8 cellular contexts compared by ENCODE assay signal in the genomic region with DNA sequence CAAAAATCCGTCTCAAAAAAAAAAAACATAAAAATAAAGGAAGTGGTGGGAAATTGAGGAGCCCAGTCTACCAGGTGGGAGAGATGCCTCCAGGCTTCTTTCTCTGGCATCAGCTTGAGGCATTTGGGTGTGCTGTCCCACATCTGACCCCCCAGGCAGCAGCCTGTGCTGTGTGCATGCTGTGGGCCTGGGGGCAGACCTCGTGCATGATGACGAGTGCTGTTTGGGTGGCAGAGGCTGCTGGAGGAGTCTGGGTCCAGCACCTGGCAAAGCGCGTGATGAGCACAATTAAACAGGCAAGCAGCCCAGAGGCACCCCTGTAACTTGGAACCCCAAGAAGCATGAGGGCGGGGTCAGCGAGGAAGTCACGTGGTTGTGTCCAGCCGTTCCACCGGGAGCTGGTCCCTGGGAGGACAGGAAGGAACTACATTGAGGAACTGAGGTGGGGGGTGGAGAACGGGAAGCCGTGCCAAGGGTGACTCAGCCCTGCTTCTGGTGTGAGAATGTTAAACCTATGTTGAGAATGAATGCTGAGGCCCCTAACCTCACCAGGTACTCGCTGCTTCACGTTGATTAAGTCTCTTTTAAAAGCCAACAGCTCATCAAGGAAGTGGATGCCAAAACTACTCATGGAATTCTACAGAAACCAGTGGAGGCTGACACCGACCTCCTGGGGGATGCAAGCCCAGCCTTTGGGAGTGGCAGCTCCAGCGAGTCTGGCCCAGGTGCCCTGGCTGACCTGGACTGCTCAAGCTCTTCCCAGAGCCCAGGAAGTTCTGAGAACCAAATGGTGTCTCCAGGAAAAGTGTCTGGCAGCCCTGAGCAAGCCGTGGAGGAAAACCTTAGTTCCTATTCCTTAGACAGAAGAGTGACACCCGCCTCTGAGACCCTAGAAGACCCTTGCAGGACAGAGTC. TPM values are rescaled to one million over a fixed set of nuclear protein-coding genes. Genes with fewer than 3 reads are reported as not detected.
DNase-seq lines count a peak whose midpoint lies in the region; ATAC-seq, FAIRE-seq and TF ChIP-seq lines count a peak whose summit lies in the region.

No MANE protein-coding gene starts in this region.

- ATAC-seq in RWPE2 (ENCODE audit: low read depth): peak; percentile 88

- TF ChIP-seq POLR2A in esophagus squamous epithelium (IDR thresholded peaks at IDR 0.05) (no peak), GM12891 (IDR thresholded peaks at IDR 0.05; ENCODE audit: low read depth, low read length) (no peak)

- 22% methylated on average over 11 of the region's 18 CpGs for WGBS in esophagus squamous epithelium, 2 donors

- H3K4me1 ChIP-seq in RWPE2 (ENCODE audit: insufficient read depth, poor library complexity, severe bottlenecking): peaks cover 31% of the 10 kb centered on the region
- peaks cover 31 to 53% (median 40%) of the 10 kb centered on the region in 3 donors for H3K4me1 ChIP-seq in esophagus squamous epithelium

- peaks cover 84% of the 10 kb centered on the region for H3K36me3 ChIP-seq in RWPE2 (ENCODE audit: low read depth)
- peaks cover 0 to 37% (median 5%) of the 10 kb centered on the region in 3 donors for H3K36me3 ChIP-seq in esophagus squamous epithelium

- H3K9me3 ChIP-seq in RWPE2 (ENCODE audit: severe bottlenecking) (no peaks in the 10 kb centered on the region), esophagus squamous epithelium (no peaks in the 10 kb centered on the region)

- no peak for TF ChIP-seq CTCF in RWPE2 (IDR thresholded peaks at IDR 0.05; ENCODE audit: poor library complexity, severe bottlenecking)
- no peak for TF ChIP-seq CTCF in esophagus squamous epithelium (IDR thresholded peaks at IDR 0.05)

- FAIRE-seq in GM12891 (lab: Jason Lieb, UNC): no peak

- intact Hi-C loops in esophagus squamous epithelium (cut with DNase I): loop anchor here (5.0 kb wide), 1 partner anchor 35 kb away; no protein-coding TSS in a partner anchor

- peak; percentile 58 for DNase-seq in GM03348 (ENCODE audit: low spot score)
- DNase-seq in RWPE2 (ENCODE audit: low spot score): peak; percentile 93
- DNase-seq in esophagus squamous epithelium (lab: John Stamatoyannopoulos, UW): no peak
- peak; percentile 78 for DNase-seq in pulmonary artery endothelial cell (ENCODE audit: low read depth, low spot score)
- no peak for DNase-seq in GM12891 (ENCODE audit: insufficient read length, low spot score)
- DNase-seq in HuH-7.5 (ENCODE audit: low spot score): no peak
- DNase-seq in epidermal melanocyte (ENCODE audit: insufficient read length, low spot score): no peak
- no peak for DNase-seq in central memory CD4-positive, alpha-beta T cell

- H3K27ac ChIP-seq in RWPE2 (ENCODE audit: poor library complexity, severe bottlenecking): peak overlapping the region; percentile 97
- peak overlapping the region; percentile 60 to 86 (median 76) for H3K27ac ChIP-seq in esophagus squamous epithelium

- H3K4me3 ChIP-seq in RWPE2 (ENCODE audit: severe bottlenecking) (no peak overlapping the region), esophagus squamous epithelium (peak overlapping the region in 2 of 4 donors; percentile 7 to 51)

- H3K27me3 ChIP-seq in RWPE2 (ENCODE audit: insufficient read depth, poor library complexity, severe bottlenecking) (no peaks in the 10 kb centered on the region), esophagus squamous epithelium (no peaks in the 10 kb centered on the region)

TF ChIP-seq in GM12891, 5 proteins besides CTCF, POLR2A, EP300 and RAD21:
- TF ChIP-seq POU2F2 (IDR thresholded peaks at IDR 0.05; ENCODE audit: low read depth, low read length): no peak
- TF ChIP-seq POLR2AphosphoS5 (IDR thresholded peaks at IDR 0.05; ENCODE audit: low read depth, low read length): no peak
- TF ChIP-seq PAX5 (IDR thresholded peaks at IDR 0.05; ENCODE audit: insufficient read depth, low read length, severe bottlenecking): no peak
- TF ChIP-seq TAF1 (IDR thresholded peaks at IDR 0.05; ENCODE audit: low read depth, low read length): no peak
- no peak for TF ChIP-seq SPI1 (IDR thresholded peaks at IDR 0.05; ENCODE audit: low read depth, low read length)

RNA-seq across cellular contexts. Expression of gene TACC3, which starts 6.1 kb away (rescaled TPM):
- total RNA-seq in esophagus squamous epithelium: 10 to 100 TPM; 14.9 to 41.3 (median 19.6) TPM
- 18.1 and 34.7 TPM in 2 replicates for total RNA-seq in pulmonary artery endothelial cell
- polyA plus RNA-seq in GM12891 (2012; ENCODE audit: low read depth, missing spikeins): 67.9 TPM

RNA-seq across cellular contexts. Expression of gene TMEM129, which starts 6.3 kb away (rescaled TPM):
- total RNA-seq in esophagus squamous epithelium: 10 to 100 TPM; 30.4 to 47.5 (median 38.3) TPM
- total RNA-seq in pulmonary artery endothelial cell: 20.1 and 32.4 TPM in 2 replicates
- 10.3 TPM for polyA plus RNA-seq in GM12891 (2012; ENCODE audit: low read depth, missing spikeins)

RNA-seq across cellular contexts. Expression of gene SLBP, which starts 15.3 kb away (rescaled TPM):
- total RNA-seq in esophagus squamous epithelium (10 to 100 TPM; 32.4 to 60.1 (median 48.6) TPM), pulmonary artery endothelial cell (83.0 and 86.7 TPM in 2 replicates)
- 58.6 TPM for polyA plus RNA-seq in GM12891 (2012; ENCODE audit: low read depth, missing spikeins)

RNA-seq across cellular contexts. Expression of gene FAM53A, which starts 43.3 kb away (rescaled TPM):
- total RNA-seq in esophagus squamous epithelium (1 to 10 TPM in 1 of 4 donors, under 1 TPM in 3; 0.22 to 2.5 (median 0.47) TPM), pulmonary artery endothelial cell (2.0 and 2.6 TPM in 2 replicates)
- 0.62 TPM for polyA plus RNA-seq in GM12891 (2012; ENCODE audit: low read depth, missing spikeins)

Comparison
In these comparisons a context has a peak if more than half of its experiments do, and no peak if none do; other contexts are left out.
1. DNase-seq: peak in GM03348 (single experiment), RWPE2 (single experiment) and pulmonary artery endothelial cell (single experiment); none in esophagus squamous epithelium (single experiment), GM12891 (single experiment), HuH-7.5 (single experiment), epidermal melanocyte (single experiment) and central memory CD4-positive, alpha-beta T cell (single experiment).